In genomic region chr1:160228431-160228830, GRCh38 we compare ENCODE assay signal across 33 cellular contexts.
"Had no signal": no experiment of that assay in that cellular context is flagged by ENCODE, and none has a peak within 500 bp of the region (broad histone marks: within the 10 kb centered on the region; RNA-seq: fewer than 3 reads in every experiment).

No MANE protein-coding gene starts in this region.

- H3K27ac Mint-ChIP-seq: activated B cell treated with CpG ODN at 0.5 μM for 24 hours; activated CD4-positive, alpha-beta memory T cell treated with anti-CD3 and anti-CD28 coated beads, Interleukin-2, amount 10 ng/mL, durations not matched to agents 7 days and 5 days; activated CD4-positive, alpha-beta T cell treated with anti-CD3 and anti-CD28 coated beads for 36 hours; activated CD4-positive, alpha-beta T cell treated with anti-CD3 and anti-CD28 coated beads, Interleukin-2, amount 10 ng/mL, durations not matched to agents 7 days and 5 days; activated CD8-positive, alpha-beta memory T cell treated with anti-CD3 and anti-CD28 coated beads, Interleukin-2, amount 10 ng/mL, durations not matched to agents 7 days and 5 days; activated CD8-positive, alpha-beta T cell treated with anti-CD3 and anti-CD28 coated beads, Interleukin-2, amount 10 ng/mL, durations not matched to agents 7 days and 5 days; activated naive CD4-positive, alpha-beta T cell treated with anti-CD3 and anti-CD28 coated beads, Interleukin-2, amount 10 ng/mL, durations not matched to agents 7 days and 5 days; activated naive CD4-positive, alpha-beta T cell treated with anti-CD3 and anti-CD28 coated beads, Interleukin-2, amount 50 U/mL, for 24 hours; activated naive CD8-positive, alpha-beta T cell treated with anti-CD3 and anti-CD28 coated beads for 36 hours; activated T-cell treated with anti-CD3 and anti-CD28 coated beads, Interleukin-2, amount 50 U/mL, for 24 hours; activated T-helper 2 cell treated with anti-CD3 and anti-CD28 coated beads, Interferon-gamma antibody, Interleukin-2, Interleukin-4, amounts not matched to agents 10 μg/mL and 5 μg/mL and 100 μg/mL, durations not matched to agents 14 hours and 24 hours and 36 hours; brain; T-helper 1 cell treated with Interleukin-12 subunit alpha and Interleukin-12 subunit beta and Interleukin-4 antibody, amounts not matched to agents 30 μg/mL and 1 μg/mL, for 36 hours; T-helper 2 cell treated with Interferon-gamma antibody and Interleukin-4, amounts not matched to agents 5 μg/mL and 100 μg/mL, for 36 hours had no signal

- DNase-seq: activated B cell treated with CpG ODN at 0.5 μM for 24 hours; activated CD4-positive, alpha-beta memory T cell treated with anti-CD3 and anti-CD28 coated beads, Interleukin-2, amount 10 ng/mL, durations not matched to agents 7 days and 5 days; activated CD4-positive, alpha-beta T cell treated with anti-CD3 and anti-CD28 coated beads for 1 hour; activated CD4-positive, alpha-beta T cell treated with anti-CD3 and anti-CD28 coated beads for 36 hours; activated CD4-positive, alpha-beta T cell treated with anti-CD3 and anti-CD28 coated beads for 48 hours; activated CD4-positive, alpha-beta T cell treated with anti-CD3 and anti-CD28 coated beads, Interleukin-2, amount 10 ng/mL, durations not matched to agents 7 days and 5 days; activated CD4-positive, alpha-beta T cell treated with anti-CD3 and anti-CD28 coated beads, Interleukin-2, amount 50 U/mL, for 48 hours; activated CD8-positive, alpha-beta memory T cell treated with anti-CD3 and anti-CD28 coated beads for 24 hours; activated CD8-positive, alpha-beta memory T cell treated with anti-CD3 and anti-CD28 coated beads, Interleukin-2, amount 10 ng/mL, durations not matched to agents 7 days and 5 days; activated CD8-positive, alpha-beta memory T cell treated with anti-CD3 and anti-CD28 coated beads, Interleukin-2, amount 50 U/mL, for 48 hours; activated CD8-positive, alpha-beta T cell treated with anti-CD3 and anti-CD28 coated beads, Interleukin-2, amount 10 ng/mL, durations not matched to agents 7 days and 5 days; activated effector memory CD4-positive, alpha-beta T cell treated with Interleukin-2 at 50 U/mL for 16 hours; activated gamma-delta T cell; activated naive CD4-positive, alpha-beta T cell treated with anti-CD3 and anti-CD28 coated beads, Interleukin-2, amount 10 ng/mL, durations not matched to agents 7 days and 5 days; activated naive CD4-positive, alpha-beta T cell treated with Interleukin-2 at 50 U/mL for 16 hours; activated naive CD8-positive, alpha-beta T cell treated with anti-CD3 and anti-CD28 coated beads for 36 hours; activated T-cell treated with anti-CD3 and anti-CD28 coated beads, Interleukin-2, amount 50 U/mL, for 24 hours; amygdala; anterior cingulate cortex; caudate nucleus; cerebellar nuclear complex; SW 1271; T-helper 1 cell; T-helper 2 cell; T-helper 9 cell had no signal

- FAIRE-seq: bronchial epithelial cell, TTC549 had no signal

- H3K4me3 Mint-ChIP-seq: activated B cell treated with CpG ODN at 0.5 μM for 24 hours; activated CD4-positive, alpha-beta memory T cell treated with anti-CD3 and anti-CD28 coated beads, Interleukin-2, amount 10 ng/mL, durations not matched to agents 7 days and 5 days; activated CD4-positive, alpha-beta T cell treated with anti-CD3 and anti-CD28 coated beads for 36 hours; activated CD4-positive, alpha-beta T cell treated with anti-CD3 and anti-CD28 coated beads, Interleukin-2, amount 10 ng/mL, durations not matched to agents 7 days and 5 days; activated CD8-positive, alpha-beta memory T cell treated with anti-CD3 and anti-CD28 coated beads, Interleukin-2, amount 10 ng/mL, durations not matched to agents 7 days and 5 days; activated CD8-positive, alpha-beta T cell treated with anti-CD3 and anti-CD28 coated beads, Interleukin-2, amount 10 ng/mL, durations not matched to agents 7 days and 5 days; activated naive CD4-positive, alpha-beta T cell treated with anti-CD3 and anti-CD28 coated beads, Interleukin-2, amount 10 ng/mL, durations not matched to agents 7 days and 5 days; activated naive CD4-positive, alpha-beta T cell treated with anti-CD3 and anti-CD28 coated beads, Interleukin-2, amount 50 U/mL, for 24 hours; activated naive CD8-positive, alpha-beta T cell treated with anti-CD3 and anti-CD28 coated beads for 36 hours; activated T-cell treated with anti-CD3 and anti-CD28 coated beads, Interleukin-2, amount 50 U/mL, for 24 hours; brain; central memory CD8-positive, alpha-beta T cell; T-helper 1 cell treated with Interleukin-12 subunit alpha and Interleukin-12 subunit beta and Interleukin-4 antibody, amounts not matched to agents 30 μg/mL and 1 μg/mL, for 36 hours; T-helper 2 cell treated with Interferon-gamma antibody and Interleukin-4, amounts not matched to agents 5 μg/mL and 100 μg/mL, for 36 hours had no signal

- H3K9me3 Mint-ChIP-seq: activated B cell treated with CpG ODN at 0.5 μM for 24 hours; activated CD4-positive, alpha-beta memory T cell treated with anti-CD3 and anti-CD28 coated beads, Interleukin-2, amount 10 ng/mL, durations not matched to agents 7 days and 5 days; activated CD4-positive, alpha-beta T cell treated with anti-CD3 and anti-CD28 coated beads, Interleukin-2, amount 10 ng/mL, durations not matched to agents 7 days and 5 days; activated naive CD4-positive, alpha-beta T cell treated with anti-CD3 and anti-CD28 coated beads, Interleukin-2, amount 10 ng/mL, durations not matched to agents 7 days and 5 days; activated naive CD4-positive, alpha-beta T cell treated with anti-CD3 and anti-CD28 coated beads, Interleukin-2, amount 50 U/mL, for 24 hours; activated naive CD8-positive, alpha-beta T cell treated with anti-CD3 and anti-CD28 coated beads for 36 hours; activated T-cell treated with anti-CD3 and anti-CD28 coated beads, Interleukin-2, amount 50 U/mL, for 24 hours; activated T-helper 2 cell treated with anti-CD3 and anti-CD28 coated beads, Interferon-gamma antibody, Interleukin-2, Interleukin-4, amounts not matched to agents 10 μg/mL and 5 μg/mL and 100 μg/mL, durations not matched to agents 14 hours and 24 hours and 36 hours; brain; central memory CD8-positive, alpha-beta T cell; T-helper 1 cell treated with Interleukin-12 subunit alpha and Interleukin-12 subunit beta and Interleukin-4 antibody, amounts not matched to agents 30 μg/mL and 1 μg/mL, for 36 hours; T-helper 2 cell treated with Interferon-gamma antibody and Interleukin-4, amounts not matched to agents 5 μg/mL and 100 μg/mL, for 36 hours had no signal

- ATAC-seq: activated CD4-positive, alpha-beta T cell treated with anti-CD3 and anti-CD28 coated beads for 36 hours; activated CD8-positive, alpha-beta memory T cell treated with anti-CD3 and anti-CD28 coated beads, Interleukin-2, amount 10 ng/mL, durations not matched to agents 7 days and 5 days; activated CD8-positive, alpha-beta T cell treated with anti-CD3 and anti-CD28 coated beads, Interleukin-2, amount 10 ng/mL, durations not matched to agents 7 days and 5 days had no signal

- H3K4me1 Mint-ChIP-seq: activated B cell treated with CpG ODN at 0.5 μM for 24 hours; activated CD4-positive, alpha-beta memory T cell treated with anti-CD3 and anti-CD28 coated beads, Interleukin-2, amount 10 ng/mL, durations not matched to agents 7 days and 5 days; activated CD4-positive, alpha-beta T cell treated with anti-CD3 and anti-CD28 coated beads for 36 hours; activated CD4-positive, alpha-beta T cell treated with anti-CD3 and anti-CD28 coated beads, Interleukin-2, amount 10 ng/mL, durations not matched to agents 7 days and 5 days; activated CD8-positive, alpha-beta memory T cell treated with anti-CD3 and anti-CD28 coated beads, Interleukin-2, amount 10 ng/mL, durations not matched to agents 7 days and 5 days; activated naive CD4-positive, alpha-beta T cell treated with anti-CD3 and anti-CD28 coated beads, Interleukin-2, amount 10 ng/mL, durations not matched to agents 7 days and 5 days; brain; central memory CD8-positive, alpha-beta T cell had no signal

- H3K27me3 Mint-ChIP-seq: activated B cell treated with CpG ODN at 0.5 μM for 24 hours; activated CD4-positive, alpha-beta memory T cell treated with anti-CD3 and anti-CD28 coated beads, Interleukin-2, amount 10 ng/mL, durations not matched to agents 7 days and 5 days; activated CD4-positive, alpha-beta T cell treated with anti-CD3 and anti-CD28 coated beads for 36 hours; activated CD4-positive, alpha-beta T cell treated with anti-CD3 and anti-CD28 coated beads, Interleukin-2, amount 10 ng/mL, durations not matched to agents 7 days and 5 days; activated CD8-positive, alpha-beta memory T cell treated with anti-CD3 and anti-CD28 coated beads, Interleukin-2, amount 10 ng/mL, durations not matched to agents 7 days and 5 days; activated naive CD4-positive, alpha-beta T cell treated with anti-CD3 and anti-CD28 coated beads, Interleukin-2, amount 10 ng/mL, durations not matched to agents 7 days and 5 days; activated naive CD4-positive, alpha-beta T cell treated with anti-CD3 and anti-CD28 coated beads, Interleukin-2, amount 50 U/mL, for 24 hours; activated naive CD8-positive, alpha-beta T cell treated with anti-CD3 and anti-CD28 coated beads for 36 hours; activated T-cell treated with anti-CD3 and anti-CD28 coated beads, Interleukin-2, amount 50 U/mL, for 24 hours; brain; central memory CD8-positive, alpha-beta T cell had no signal
